15 cellular contexts compared by ENCODE assay signal in the genomic region with DNA sequence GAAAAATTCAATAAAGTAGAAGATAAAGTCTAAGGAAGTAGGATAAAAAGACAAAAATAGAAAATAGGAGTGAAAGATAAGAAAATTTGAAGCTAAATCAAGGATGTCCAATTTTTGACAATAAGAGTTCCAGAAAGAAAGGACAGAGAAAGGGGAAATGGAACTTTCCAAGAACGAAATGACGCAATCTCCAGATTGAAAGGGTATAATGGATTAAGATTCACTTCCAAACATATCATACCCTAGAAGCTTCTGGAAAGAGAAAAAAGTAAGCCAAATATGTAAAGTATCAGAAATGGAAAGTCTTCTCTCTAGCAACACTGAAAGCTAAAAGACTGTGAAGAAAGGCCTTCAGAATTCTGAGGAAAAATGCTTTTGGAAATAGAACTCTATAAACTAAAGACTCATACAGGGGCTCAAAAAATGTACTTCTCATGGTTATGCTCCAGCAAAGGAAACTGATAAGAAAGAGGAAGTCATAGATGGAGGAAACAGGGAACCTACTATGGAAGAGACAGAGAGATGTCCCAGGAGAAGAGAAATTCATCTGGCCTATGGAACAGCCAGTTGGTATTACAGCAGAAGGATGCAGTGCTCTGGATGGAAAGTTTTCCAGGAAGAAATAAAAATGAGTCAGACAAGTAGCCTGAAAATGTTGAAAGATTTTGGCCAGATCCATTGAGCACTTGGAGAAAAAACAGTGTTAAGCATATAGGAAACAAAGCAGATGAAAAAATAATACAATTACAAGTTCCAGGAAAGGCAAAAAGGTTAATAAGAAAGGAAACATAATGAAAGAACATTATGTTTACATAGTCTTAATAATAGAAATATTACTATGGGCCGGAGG. TPM values are rescaled to one million over a fixed set of nuclear protein-coding genes. Genes with fewer than 3 reads are reported as not detected.
DNase-seq lines count a peak whose midpoint lies in the region; ATAC-seq and TF ChIP-seq lines count a peak whose summit lies in the region.
"Had no signal": no experiment of that assay in that cellular context is flagged by ENCODE, and none has a peak within 500 bp of the region (broad histone marks: within the 10 kb centered on the region; RNA-seq: fewer than 3 reads in every experiment).

No MANE protein-coding gene starts in this region.

- H3K4me3 ChIP-seq in Panc1 (ENCODE audit: low read depth in 2 of 2, low read length in 2 of 2) = no peak overlapping the region
- H3K4me3 ChIP-seq: PC-9, transverse colon had no signal

- DNase-seq in activated naive CD4-positive, alpha-beta T cell treated with anti-CD3 and anti-CD28 coated beads, Interleukin-2, amount 10 ng/mL, durations not matched to agents 7 days and 5 days = no peak
- DNase-seq in activated naive CD4-positive, alpha-beta T cell (lab: John Stamatoyannopoulos, UW) = no peak
- DNase-seq in Panc1 (ENCODE audit: low read depth, low spot score) (no peak), dermis blood vessel endothelial cell (peak; percentile 55), NCI-H345 treated with DMSO at 0.1 percent for 48 hours (lab: John Stamatoyannopoulos, UW; ENCODE audit: unreplicated experiment) (no peak)
- DNase-seq: activated CD4-positive, alpha-beta T cell treated with anti-CD3 and anti-CD28 coated beads, Interleukin-2, amount 50 U/mL, for 4 hours; central memory CD4-positive, alpha-beta T cell; left cardiac atrium; NCI-H2227 treated with DMSO at 0.1 percent for 48 hours; PC-9; transverse colon had no signal

- H3K27me3 Mint-ChIP-seq in activated naive CD4-positive, alpha-beta T cell treated with anti-CD3 and anti-CD28 coated beads, Interleukin-2, amount 10 ng/mL, durations not matched to agents 7 days and 5 days = no peaks in the 10 kb centered on the region
- no peaks in the 10 kb centered on the region for H3K27me3 Mint-ChIP-seq in stimulated activated memory B cell treated with anti-CD40 and anti-IgM and Interleukin-4, amounts not matched to agents 10 μg/mL and 1 μg/mL and 100 μg/mL, for 72 hours

- no peak overlapping the region for H3K4me3 Mint-ChIP-seq in activated naive CD4-positive, alpha-beta T cell treated with anti-CD3 and anti-CD28 coated beads, Interleukin-2, amount 10 ng/mL, durations not matched to agents 7 days and 5 days
- no peak overlapping the region for H3K4me3 Mint-ChIP-seq in stimulated activated memory B cell treated with anti-CD40 and anti-IgM and Interleukin-4, amounts not matched to agents 10 μg/mL and 1 μg/mL and 100 μg/mL, for 72 hours

- H3K36me3 Mint-ChIP-seq in activated naive CD4-positive, alpha-beta T cell treated with anti-CD3 and anti-CD28 coated beads, Interleukin-2, amount 10 ng/mL, durations not matched to agents 7 days and 5 days = peaks cover 57% of the 10 kb centered on the region
- peaks cover 52% of the 10 kb centered on the region for H3K36me3 Mint-ChIP-seq in stimulated activated memory B cell treated with anti-CD40 and anti-IgM and Interleukin-4, amounts not matched to agents 10 μg/mL and 1 μg/mL and 100 μg/mL, for 72 hours

- H3K4me1 ChIP-seq in Panc1 (ENCODE audit: control insufficient read depth, insufficient read depth, low read length) = no peaks in the 10 kb centered on the region

- peaks cover 6% of the 10 kb centered on the region; the same call in 1 of the 2 replicates for H3K36me3 ChIP-seq in Panc1 (ENCODE audit: control insufficient read depth, insufficient read depth, low read length)

- intact Hi-C loops in Panc1 (cut with micrococcal nuclease; ENCODE audit: unreplicated experiment) = no loop called here

- in situ Hi-C loops in Panc1 (cut with HindIII; ENCODE audit: low pct_unique_long_range_greater_than_20kb, low sequenced_read_pairs) = no loop called here

- POLR2A ChIA-PET in Panc1 (lab: Charles Lee) = no interaction called here

- H3K27ac ChIP-seq in Panc1 (ENCODE audit: low read length) = no peak overlapping the region
- H3K27ac ChIP-seq: epithelial cell of prostate, PC-9, transverse colon had no signal

- peak overlapping the region; percentile 21 for H3K27ac Mint-ChIP-seq in activated naive CD4-positive, alpha-beta T cell treated with anti-CD3 and anti-CD28 coated beads, Interleukin-2, amount 10 ng/mL, durations not matched to agents 7 days and 5 days
- peak overlapping the region; percentile 42 for H3K27ac Mint-ChIP-seq in stimulated activated memory B cell treated with anti-CD40 and anti-IgM and Interleukin-4, amounts not matched to agents 10 μg/mL and 1 μg/mL and 100 μg/mL, for 72 hours

- no peaks in the 10 kb centered on the region for H3K9me3 Mint-ChIP-seq in activated naive CD4-positive, alpha-beta T cell treated with anti-CD3 and anti-CD28 coated beads, Interleukin-2, amount 10 ng/mL, durations not matched to agents 7 days and 5 days
- H3K9me3 Mint-ChIP-seq in stimulated activated memory B cell treated with anti-CD40 and anti-IgM and Interleukin-4, amounts not matched to agents 10 μg/mL and 1 μg/mL and 100 μg/mL, for 72 hours = no peaks in the 10 kb centered on the region

- H3K4me1 Mint-ChIP-seq in activated naive CD4-positive, alpha-beta T cell treated with anti-CD3 and anti-CD28 coated beads, Interleukin-2, amount 10 ng/mL, durations not matched to agents 7 days and 5 days = peaks cover 13% of the 10 kb centered on the region
- H3K4me1 Mint-ChIP-seq in stimulated activated memory B cell treated with anti-CD40 and anti-IgM and Interleukin-4, amounts not matched to agents 10 μg/mL and 1 μg/mL and 100 μg/mL, for 72 hours = peaks cover 25% of the 10 kb centered on the region

- TSS peak; percentile 61 for BruUV-seq in Panc1 (replicated peaks; lab: Mats Ljungman, UMichigan)

- H3K9me3 ChIP-seq in Panc1 (ENCODE audit: control insufficient read depth, insufficient read depth, low read depth, low read length) = no peaks in the 10 kb centered on the region
- H3K9me3 ChIP-seq: transverse colon had no signal

- no peaks in the 10 kb centered on the region for H3K27me3 ChIP-seq in Panc1 (ENCODE audit: control insufficient read depth, insufficient read depth, low read length)
- H3K27me3 ChIP-seq: transverse colon had no signal

- CTCF ChIA-PET in activated naive CD4-positive, alpha-beta T cell treated with anti-CD3 and anti-CD28 coated beads, Interleukin-2, amount 10 ng/mL, durations not matched to agents 7 days and 5 days (lab: Charles Lee) = interaction anchor here (1.4 kb wide), 1 partner anchor 83 kb away, joined by 5 read pairs; no protein-coding TSS in a partner anchor
- CTCF ChIA-PET in Panc1 (lab: Charles Lee) = no interaction called here

- ATAC-seq in Panc1 (no peak), HG02759 (IDR thresholded peaks at IDR 0.05; ENCODE audit: unreplicated experiment) (no peak), GM18868 (IDR thresholded peaks at IDR 0.05; ENCODE audit: unreplicated experiment) (no peak)
- ATAC-seq in stimulated activated memory B cell treated with anti-CD40 and anti-IgM and Interleukin-4, amounts not matched to agents 10 μg/mL and 1 μg/mL and 100 μg/mL, for 72 hours = no peak
- ATAC-seq: left cardiac atrium had no signal

- TF ChIP-seq CTCF in Panc1 (IDR thresholded peaks at IDR 0.05) = no peak

RNA-seq across cellular contexts. Expression of gene CASP8, which starts 20.1 kb away (rescaled TPM):
- total RNA-seq in Panc1 (2021; ENCODE audit: unreplicated experiment) = 34.8 TPM
- 18.4 TPM for polyA plus RNA-seq in Panc1 (2012; ENCODE audit: insufficient read length)
- total RNA-seq in dermis blood vessel endothelial cell = 14.8 and 16.5 TPM in 2 replicates
